ENCODE assay signal across 23 cellular contexts in genomic region chr19:24051516-24051915, GRCh38.
"Had no signal": no experiment of that assay in that cellular context is flagged by ENCODE, and none has a peak within 500 bp of the region (broad histone marks: within the 10 kb centered on the region; RNA-seq: fewer than 3 reads in every experiment).

No MANE protein-coding gene starts in this region.

- H3K4me1 ChIP-seq: left ventricle myocardium inferior, pancreas, prostate gland, spleen, testis, thyroid gland, transverse colon, uterus had no signal

- FAIRE-seq: pancreas had no signal

- ATAC-seq: naive thymus-derived CD8-positive, alpha-beta T cell; pancreas; right cardiac atrium; sciatic nerve; stimulated activated memory B cell treated with anti-CD40 and anti-IgM and Interleukin-4, amounts not matched to agents 10 μg/mL and 1 μg/mL and 100 μg/mL, for 72 hours; stimulated activated naive CD8-positive, alpha-beta T cell treated with anti-CD3 and anti-CD28 coated beads, Interleukin-15, amount 100 ng/mL, for 72 hours had no signal

- H3K27me3 ChIP-seq: hepatocyte, pancreas, spleen, testis, thyroid gland, transverse colon, uterus had no signal

- H3K36me3 ChIP-seq: uterus had no signal

- H3K27ac ChIP-seq: hepatocyte, left ventricle myocardium inferior, pancreas, prostate gland, spleen, testis, thyroid gland, transverse colon, uterus had no signal

- DNase-seq: islet precursor cell; left ventricle myocardium inferior; naive thymus-derived CD8-positive, alpha-beta T cell; nucleus accumbens; pancreas; posterior cingulate gyrus; retina; right cardiac atrium; spleen; stimulated activated CD4-positive, alpha-beta T cell treated with anti-CD3 and anti-CD28 coated beads, Interleukin-4, amount 100 ng/mL, for 24 hours; stimulated activated naive CD4-positive, alpha-beta T cell treated with Interleukin-2 at 50 U/mL for 16 hours; stimulated activated naive CD8-positive, alpha-beta T cell treated with anti-CD3 and anti-CD28 coated beads, Interleukin-15, amount 100 ng/mL, for 72 hours; substantia nigra; testis; thyroid gland; transverse colon; uterus had no signal

- H3K4me3 ChIP-seq: hepatocyte, left ventricle myocardium inferior, lung, pancreas, prostate gland, skin epidermis, spleen, testis, thyroid gland, transverse colon, uterus had no signal

- H3K9me3 ChIP-seq: left ventricle myocardium inferior, pancreas, prostate gland, spleen, testis, thyroid gland, transverse colon, uterus had no signal
